In the genomic region with DNA sequence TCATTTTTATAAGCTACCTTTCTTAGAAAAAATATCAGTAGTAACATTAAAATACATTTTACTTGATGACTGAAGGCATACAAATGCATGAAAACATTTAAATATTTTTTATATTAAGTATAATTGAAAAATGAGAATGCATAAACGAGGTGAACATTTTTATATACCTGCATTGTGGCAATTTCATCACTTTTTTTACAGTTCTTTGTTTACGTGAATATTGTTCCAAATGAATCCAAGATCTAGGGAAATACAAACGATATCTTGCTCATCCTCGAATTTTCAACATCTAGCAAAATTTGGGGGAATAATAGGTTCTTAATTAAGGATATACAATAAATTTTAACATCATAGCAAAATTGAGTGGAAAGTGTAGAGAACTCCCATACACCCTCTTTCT, we compare ENCODE assay signal across 34 cellular contexts. TPM values are rescaled to one million over a fixed set of nuclear protein-coding genes. Genes with fewer than 3 reads are reported as not detected.
A peak's percentile ranks its signal among the peaks of the same experiment; 100 is the strongest.
DNase-seq lines count a peak whose midpoint lies in the region; ATAC-seq, FAIRE-seq and TF ChIP-seq lines count a peak whose summit lies in the region.
"Had no signal": no experiment of that assay in that cellular context is flagged by ENCODE, and none has a peak within 500 bp of the region (broad histone marks: within the 10 kb centered on the region; RNA-seq: fewer than 3 reads in every experiment).

No MANE protein-coding gene starts in this region.

- BruUV-seq in HepG2 (replicated peaks; lab: Mats Ljungman, UMichigan) (no TSS peak), endothelial cell of umbilical vein (replicated peaks; lab: Mats Ljungman, UMichigan) (no TSS peak)

- peak overlapping the region; percentile 75 to 93 (median 91) for H3K27ac ChIP-seq in right lobe of liver
- H3K27ac ChIP-seq in HepG2 (ENCODE audit: extremely low read length, insufficient read depth, low read length): no peak overlapping the region
- H3K27ac ChIP-seq in A549: peak overlapping the region; percentile 94 to 98
- H3K27ac ChIP-seq in endothelial cell of umbilical vein (ENCODE audit: insufficient read depth, low read depth, low read length): peak overlapping the region; percentile 100
- H3K27ac ChIP-seq in small intestine (ENCODE audit: low read depth in 1 of 2, low read length in 1 of 2): no peak overlapping the region
- no peak overlapping the region for H3K27ac ChIP-seq in psoas muscle
- H3K27ac ChIP-seq: BLaER1; BLaER1 treated with 17β-estradiol and CSF1 and Interleukin-3, amounts not matched to agents 10 nM and 100 nM; C4-2B had no signal

- H2AFZ ChIP-seq in HepG2 (ENCODE audit: low read length) (no peak overlapping the region), endothelial cell of umbilical vein (ENCODE audit: low read depth, low read length) (no peak overlapping the region)

- no peak for DNase-seq in right lobe of liver
- DNase-seq in HepG2 (ENCODE audit: low spot score): no peak
- no peak for DNase-seq in A549 (ENCODE audit: low read depth in 1 of 2, low spot score in 1 of 2)
- DNase-seq in endothelial cell of umbilical vein (ENCODE audit: low read depth, low spot score): no peak
- DNase-seq in small intestine: no peak
- no peak for DNase-seq in GM03348 (ENCODE audit: low spot score)
- no peak for DNase-seq in psoas muscle
- DNase-seq: 8988T; ACHN; AML-193; BE2C; C1 segment of cervical spinal cord; Calu3; CD4-positive, alpha-beta memory T cell; CD4-positive, alpha-beta T cell; CD4-positive, CD25-positive, alpha-beta regulatory T cell; CD8-positive, alpha-beta memory T cell; CD8-positive, alpha-beta T cell; COR-L47; DMS 273 treated with DMSO at 0.1 percent for 48 hours; DMS153; DMS79; DMS79 treated with DMSO at 0.1 percent for 48 hours; DND-41; EL had no signal

- TF ChIP-seq RAD21 in HepG2 (CRISPR knock-in tag; IDR thresholded peaks at IDR 0.05) (no peak), A549 (conservative IDR thresholded peaks at IDR 0.05 in 1 of 2, IDR thresholded peaks at IDR 0.05 in 1 of 2) (no peak)

- H3K9me3 ChIP-seq in right lobe of liver (no peaks in the 10 kb centered on the region), HepG2 (ENCODE audit: low read length) (no peaks in the 10 kb centered on the region), A549 (peaks cover 9% of the 10 kb centered on the region; the same call in 1 of the 3 replicates), endothelial cell of umbilical vein (replicated peaks; ENCODE audit: control insufficient read depth, insufficient read depth, low read length) (no peaks in the 10 kb centered on the region), small intestine (ENCODE audit: control insufficient read depth, low read depth) (no peaks in the 10 kb centered on the region), psoas muscle (no peaks in the 10 kb centered on the region)
- H3K9me3 ChIP-seq: BE2C; BLaER1; BLaER1 treated with 17β-estradiol and CSF1 and Interleukin-3, amounts not matched to agents 10 nM and 100 nM; Caco-2 had no signal

- 45% methylated on average over 4 of the region's 4 CpGs for WGBS in right lobe of liver (ENCODE audit: insufficient coverage, low coverage, low lambda C conversion rate, missing lambda C conversion rate)
- WGBS in HepG2 (ENCODE audit: low lambda C conversion rate): 77% methylated on average over 4 of the region's 4 CpGs
- WGBS in A549 (ENCODE audit: missing lambda C conversion rate): 17% methylated on average over 4 of the region's 4 CpGs
- WGBS in small intestine, 3 donors: 83 to 92% (median 83%) methylated on average over 4 of the region's 4 CpGs
- WGBS in psoas muscle, 3 donors: 92 to 98% (median 93%) methylated on average over 4 of the region's 4 CpGs

- no peaks in the 10 kb centered on the region for H3K79me2 ChIP-seq in HepG2 (ENCODE audit: insufficient read depth, low read length)
- H3K79me2 ChIP-seq in endothelial cell of umbilical vein (ENCODE audit: control insufficient read depth, insufficient read depth, low read length): no peaks in the 10 kb centered on the region

- TF ChIP-seq CTCF in right lobe of liver (IDR thresholded peaks at IDR 0.05) (no peak), HepG2 (CRISPR knock-in tag; IDR thresholded peaks at IDR 0.05) (no peak), A549 (IDR thresholded peaks at IDR 0.05) (no peak), endothelial cell of umbilical vein (IDR thresholded peaks at IDR 0.05; ENCODE audit: extremely low read depth in 1 of 2, insufficient read depth in 1 of 2, low read depth in 1 of 2, low read length in 2 of 2) (no peak), psoas muscle (IDR thresholded peaks at IDR 0.05) (no peak)

- no peak overlapping the region for H3K9ac ChIP-seq in HepG2 (ENCODE audit: insufficient read depth, low read depth, low read length)
- peak overlapping the region; percentile 98 for H3K9ac ChIP-seq in endothelial cell of umbilical vein (replicated peaks; ENCODE audit: extremely low read depth, insufficient read depth, low read length)
- H3K9ac ChIP-seq: BLaER1; BLaER1 treated with 17β-estradiol and CSF1 and Interleukin-3, amounts not matched to agents 10 nM and 100 nM had no signal

- H3K27me3 ChIP-seq in right lobe of liver (no peaks in the 10 kb centered on the region), HepG2 (ENCODE audit: control insufficient read depth in 1 of 2, insufficient read depth in 2 of 2, low read length in 2 of 2) (no peaks in the 10 kb centered on the region), endothelial cell of umbilical vein (ENCODE audit: control insufficient read depth in 2 of 2, insufficient read depth in 2 of 2, low read length in 2 of 2) (no peaks in the 10 kb centered on the region), small intestine (ENCODE audit: control insufficient read depth in 2 of 2, insufficient read depth in 2 of 2, low read length in 2 of 2) (no peaks in the 10 kb centered on the region), psoas muscle (ENCODE audit: insufficient read depth in 3 of 3, low read length in 2 of 3) (no peaks in the 10 kb centered on the region)
- H3K27me3 ChIP-seq: BE2C; BLaER1; BLaER1 treated with 17β-estradiol and CSF1 and Interleukin-3, amounts not matched to agents 10 nM and 100 nM had no signal

- no peak for TF ChIP-seq EP300 in HepG2 (IDR thresholded peaks at IDR 0.05; ENCODE audit: low read depth in 2 of 2, low read length in 2 of 2)
- TF ChIP-seq EP300 in HepG2 (CRISPR knock-in tag; IDR thresholded peaks at IDR 0.05; ENCODE audit: borderline replicate concordance): no peak
- TF ChIP-seq EP300 in A549 (IDR thresholded peaks at IDR 0.05): no peak

- intact Hi-C loops in right lobe of liver (cut with DNase I) (no loop called here), HepG2 (cut with micrococcal nuclease; ENCODE audit: unreplicated experiment) (loop anchor here (5.0 kb wide), 1 partner anchor 71 kb away; no protein-coding TSS in a partner anchor), endothelial cell of umbilical vein (cut with micrococcal nuclease) (loop anchor here (5.0 kb wide), 2 partner anchors 471 to 636 kb away; no protein-coding TSS in a partner anchor), psoas muscle (cut with DNase I) (no loop called here)

- H4K20me1 ChIP-seq in HepG2 (ENCODE audit: insufficient read depth, low read length): no peaks in the 10 kb centered on the region
- no peaks in the 10 kb centered on the region for H4K20me1 ChIP-seq in endothelial cell of umbilical vein (replicated peaks; ENCODE audit: control insufficient read depth, extremely low read depth, insufficient read depth, low read length)
- H4K20me1 ChIP-seq: BLaER1; BLaER1 treated with 17β-estradiol and CSF1 and Interleukin-3, amounts not matched to agents 10 nM and 100 nM had no signal

- dilution Hi-C loops in endothelial cell of umbilical vein (cut with MboI; ENCODE audit: extremely low pct_ligation_motif_present, low sequenced_read_pairs): no loop called here

- H3K4me1 ChIP-seq in right lobe of liver: peaks cover 0 to 24% (median 0%) of the 10 kb centered on the region in 4 donors
- H3K4me1 ChIP-seq in HepG2 (ENCODE audit: insufficient read depth, low read length): peaks cover 45% of the 10 kb centered on the region
- H3K4me1 ChIP-seq in A549: peaks cover 48% of the 10 kb centered on the region
- H3K4me1 ChIP-seq in endothelial cell of umbilical vein (ENCODE audit: control insufficient read depth, extremely low read depth, insufficient read depth, low read length): peaks cover 38% of the 10 kb centered on the region
- peaks cover 1 to 2% of the 10 kb centered on the region in 2 donors for H3K4me1 ChIP-seq in small intestine (ENCODE audit: control insufficient read depth in 2 of 2, insufficient read depth in 1 of 2, low read depth in 1 of 2, low read length in 1 of 2)
- H3K4me1 ChIP-seq in psoas muscle: peaks cover 5% of the 10 kb centered on the region
- H3K4me1 ChIP-seq: BE2C had no signal

- no peaks in the 10 kb centered on the region for H3K9me1 ChIP-seq in endothelial cell of umbilical vein (replicated peaks; ENCODE audit: control insufficient read depth, extremely low read depth, insufficient read depth, low read length)

- in situ Hi-C loops in HepG2 (cut with HindIII; ENCODE audit: extremely low pct_ligation_motif_present, low pct_unique_long_range_greater_than_20kb): loop anchor here (5.0 kb wide), 1 partner anchor 46 kb away; a partner anchor contains a TSS

- TF ChIP-seq POLR2A in right lobe of liver (IDR thresholded peaks at IDR 0.05) (no peak), HepG2 (IDR thresholded peaks at IDR 0.05; ENCODE audit: insufficient read depth in 1 of 2, low read depth in 2 of 2, low read length in 2 of 2) (no peak), A549 (IDR thresholded peaks at IDR 0.05; ENCODE audit: low read length) (no peak), endothelial cell of umbilical vein (IDR thresholded peaks at IDR 0.05; ENCODE audit: low read depth, low read length) (no peak)

- CTCF ChIA-PET in HepG2 (lab: Yijun Ruan, JAX; ENCODE audit: low intra/inter-chr PET ratio, low total read pairs): no interaction called here
- CTCF ChIA-PET in A549 (lab: Yijun Ruan, JAX): interaction anchor here (1.0 to 2.2 kb wide), 6 partner anchors 10 to 84 kb away, joined by 3 to 8 read pairs (median 4); no protein-coding TSS in a partner anchor
- CTCF ChIA-PET in endothelial cell of umbilical vein (lab: Charles Lee): interaction anchor here (1.0 to 2.7 kb wide), 4 partner anchors 10 to 33 kb away, joined by 3 to 11 read pairs (median 4); no protein-coding TSS in a partner anchor

- FAIRE-seq in HepG2 (lab: Jason Lieb, UNC): no peak
- no peak for FAIRE-seq in A549 (lab: Jason Lieb, UNC)
- FAIRE-seq in endothelial cell of umbilical vein (lab: Jason Lieb, UNC): no peak
- peak; percentile 19 for FAIRE-seq in small intestine (lab: Jason Lieb, UNC)
- FAIRE-seq: D721Med had no signal

- H3K4me2 ChIP-seq in HepG2 (ENCODE audit: low read depth, low read length) (no peak overlapping the region), A549 (peak overlapping the region; percentile 89), endothelial cell of umbilical vein (ENCODE audit: insufficient read depth, low read length) (peak overlapping the region; percentile 24)

- ATAC-seq in right lobe of liver: no peak
- no peak for ATAC-seq in HepG2
- no peak for ATAC-seq in A549
- ATAC-seq in HG03571 (IDR thresholded peaks at IDR 0.05; ENCODE audit: unreplicated experiment): no peak
- ATAC-seq in psoas muscle: no peak
- ATAC-seq: CD8-positive, alpha-beta T cell had no signal

- H3K36me3 ChIP-seq in right lobe of liver: no peaks in the 10 kb centered on the region
- H3K36me3 ChIP-seq in HepG2 (replicated peaks in 1 of 2; ENCODE audit: control insufficient read depth in 1 of 2, insufficient read depth in 2 of 2, low read length in 2 of 2): no peaks in the 10 kb centered on the region
- no peaks in the 10 kb centered on the region for H3K36me3 ChIP-seq in endothelial cell of umbilical vein (ENCODE audit: control insufficient read depth in 2 of 2, extremely low read depth in 1 of 2, insufficient read depth in 2 of 2, low read length in 2 of 2)
- H3K36me3 ChIP-seq in small intestine (ENCODE audit: control insufficient read depth in 2 of 2, insufficient read depth in 2 of 2, low read length in 2 of 2): no peaks in the 10 kb centered on the region
- no peaks in the 10 kb centered on the region for H3K36me3 ChIP-seq in psoas muscle (ENCODE audit: insufficient read depth in 1 of 2, low read depth in 1 of 2)
- H3K36me3 ChIP-seq: BE2C; BLaER1; BLaER1 treated with 17β-estradiol and CSF1 and Interleukin-3, amounts not matched to agents 10 nM and 100 nM had no signal

- POLR2A ChIA-PET in HepG2 (lab: Yijun Ruan, JAX) (interaction anchor here (1.2 to 3.0 kb wide), 2 partner anchors 15 to 141 kb away, joined by 3 to 22 read pairs; no protein-coding TSS in a partner anchor), A549 (lab: Yijun Ruan, JAX) (interaction anchor here (0.8 to 1.9 kb wide), 8 partner anchors 11 to 81 kb away, joined by 3 to 7 read pairs (median 4); no protein-coding TSS in a partner anchor), endothelial cell of umbilical vein (lab: Charles Lee) (no interaction called here)

- H3K4me3 ChIP-seq in right lobe of liver: no peak overlapping the region
- H3K4me3 ChIP-seq in HepG2 (replicated peaks in 1 of 3; ENCODE audit: insufficient read depth in 1 of 3, low read depth in 2 of 3, low read length in 3 of 3): no peak overlapping the region
- H3K4me3 ChIP-seq in A549: peak overlapping the region; percentile 15; the same call in 1 of the 3 replicates
- H3K4me3 ChIP-seq in endothelial cell of umbilical vein (replicated peaks in 1 of 3; ENCODE audit: insufficient read depth in 1 of 3, low read depth in 1 of 3, low read length in 3 of 3): no peak overlapping the region
- H3K4me3 ChIP-seq in small intestine (ENCODE audit: low read depth in 1 of 2, low read length in 2 of 2): no peak overlapping the region
- no peak overlapping the region for H3K4me3 ChIP-seq in psoas muscle
- H3K4me3 ChIP-seq: BLaER1; BLaER1 treated with 17β-estradiol and CSF1 and Interleukin-3, amounts not matched to agents 10 nM and 100 nM had no signal

RNA-seq across cellular contexts. Expression of a gene that starts 45.5 kb away (rescaled TPM):
- total RNA-seq in right lobe of liver: 1,000 to 10,000 TPM in 1 of 6 experiments, 100 to 1,000 TPM in 5; 309 to 1,702 (median 521) TPM
- 439 and 686 TPM in 2 replicates for total RNA-seq in HepG2 (2016; rRNA removed; fragmentation: Illumina TruSeq; extraction: Trizol)
- 23.4 and 28.1 TPM in 2 replicates for total RNA-seq in HepG2 (2016; cell fraction: cytosol; rRNA removed; fragmentation: Illumina TruSeq; extraction: Trizol; ENCODE audit: low read depth)
- total RNA-seq in HepG2 (2016; cell fraction: insoluble cytoplasmic fraction; rRNA removed; fragmentation: Illumina TruSeq; extraction: Trizol): 431 and 688 TPM in 2 replicates
- total RNA-seq in HepG2 (2016; cell fraction: membrane; rRNA removed; fragmentation: Illumina TruSeq; extraction: Trizol): 55.9 and 65.7 TPM in 2 replicates
- total RNA-seq in HepG2 (2016; cell fraction: nucleus; rRNA removed; fragmentation: Illumina TruSeq; extraction: Trizol): 230 and 235 TPM in 2 replicates
- 50.0 and 88.2 TPM in 2 replicates for polyA plus RNA-seq in HepG2 (2011; rRNA removed)
- 43.0 and 53.0 TPM in 2 replicates for polyA plus RNA-seq in HepG2 (2011; cell fraction: cytosol; rRNA removed)
- 15.1 and 17.0 TPM in 2 replicates for polyA plus RNA-seq in HepG2 (2011; cell fraction: nucleus; rRNA removed)
- polyA plus RNA-seq in HepG2 (2012): 160 and 206 TPM in 2 replicates
- 21.3 and 24.3 TPM in 2 replicates for polyA plus RNA-seq in HepG2 (2016; cell fraction: cytosol; fragmentation: Illumina TruSeq; extraction: Trizol; ENCODE audit: low read depth)
- 619 and 655 TPM in 2 replicates for polyA plus RNA-seq in HepG2 (2016; cell fraction: insoluble cytoplasmic fraction; fragmentation: Illumina TruSeq; extraction: Trizol; ENCODE audit: low read depth)
- polyA plus RNA-seq in HepG2 (2016; cell fraction: membrane; fragmentation: Illumina TruSeq; extraction: Trizol; ENCODE audit: low read depth): 40.3 and 48.6 TPM in 2 replicates
- 212 and 215 TPM in 2 replicates for polyA plus RNA-seq in HepG2 (2016; cell fraction: nucleus; fragmentation: Illumina TruSeq; extraction: Trizol; ENCODE audit: insufficient read depth, low read depth)
- 40.3 TPM in 1 of 2 replicates, not detected in the other for polyA minus RNA-seq in HepG2 (2011; rRNA and poly(A)+ RNA removed; ENCODE audit: low replicate concordance)
- 50.9 and 76.9 TPM in 2 replicates for polyA minus RNA-seq in HepG2 (2011; cell fraction: cytosol; rRNA and poly(A)+ RNA removed)
- polyA minus RNA-seq in HepG2 (2011; cell fraction: nucleus; rRNA and poly(A)+ RNA removed): 88.4 and 90.4 TPM in 2 replicates
- 6,119 and 8,617 TPM in 2 replicates for polyA plus RNA-seq in A549 (2011; rRNA removed)
- 2,623 and 3,095 TPM in 2 replicates for polyA plus RNA-seq in A549 (2012; cell fraction: cytosol; rRNA removed)
- 1,463 and 2,252 TPM in 2 replicates for polyA plus RNA-seq in A549 (2012; cell fraction: nucleus; rRNA removed)
- polyA plus RNA-seq in A549 (2017; fragmentation: RNase III; extraction: RNeasy Plus Mini Kit Qiagen cat#74134 plus additional on column Dnase treatment): 9,362 to 9,987 TPM (median 9,373 TPM) in 3 replicates
- 2,553 and 2,631 TPM in 2 replicates for polyA minus RNA-seq in A549 (2011; rRNA and poly(A)+ RNA removed)
- 220 and 287 TPM in 2 replicates for total RNA-seq in endothelial cell of umbilical vein
- 73.4 and 91.1 TPM in 2 replicates for polyA plus RNA-seq in endothelial cell of umbilical vein
- polyA plus RNA-seq in endothelial cell of umbilical vein (2011; cell fraction: cytosol; rRNA removed): 125 and 150 TPM in 2 replicates
- 110 and 121 TPM in 2 replicates for polyA plus RNA-seq in endothelial cell of umbilical vein (2011; cell fraction: nucleus; rRNA removed)
- 120 and 220 TPM in 2 replicates for polyA plus RNA-seq in endothelial cell of umbilical vein (2012)
- polyA minus RNA-seq in endothelial cell of umbilical vein: 138 and 175 TPM in 2 replicates
- not detected for polyA minus RNA-seq in endothelial cell of umbilical vein (2011; cell fraction: cytosol; rRNA and poly(A)+ RNA removed)
- 108 and 116 TPM in 2 replicates for polyA minus RNA-seq in endothelial cell of umbilical vein (2011; cell fraction: nucleus; rRNA and poly(A)+ RNA removed)
- 100 to 1,000 TPM; 201 to 828 (median 310) TPM for polyA plus RNA-seq in small intestine
- total RNA-seq in psoas muscle: 10 to 100 TPM; 14.1 to 57.0 (median 31.7) TPM
- 10 to 100 TPM in 2 of 3 donors, 1 to 10 TPM in 1; 7.0 to 21.0 (median 15.0) TPM for polyA plus RNA-seq in psoas muscle
- total RNA-seq: A172; B cell; CD8-positive, alpha-beta T cell; Daoy had no signal
- polyA plus RNA-seq: CD4-positive, alpha-beta memory T cell; CD8-positive, alpha-beta memory T cell had no signal

Comparison
In these comparisons a context has a peak if more than half of its experiments do, and no peak if none do; other contexts are left out.
1. H3K27ac ChIP-seq: peak in right lobe of liver (3 of 3), A549 (2 of 2) and endothelial cell of umbilical vein (single experiment); none in HepG2 (single experiment), small intestine (0 of 2) and psoas muscle (single experiment).
2. intact Hi-C loops: an anchor here in HepG2 (5.0 kb wide) and endothelial cell of umbilical vein (5.0 kb wide); none called in right lobe of liver and psoas muscle.